In genomic region chr16:75260856-75261589, GRCh38 we compare ENCODE assay signal across 1 cellular context.
A peak's percentile ranks its signal among the peaks of the same experiment; 100 is the strongest.
TF ChIP-seq lines count a peak whose summit lies in the region.

No MANE protein-coding gene starts in this region.

TF ChIP-seq in HepG2, 621 proteins besides CTCF, POLR2A, EP300 and RAD21 (continues in another document):
- TF ChIP-seq FOXP4 (CRISPR knock-in tag; IDR thresholded peaks at IDR 0.05) (no peak), ATRX (CRISPR knock-in tag; IDR thresholded peaks at IDR 0.05; ENCODE audit: borderline replicate concordance) (no peak), ZSCAN29 (CRISPR knock-in tag; conservative IDR thresholded peaks at IDR 0.05) (no peak), EEA1 (CRISPR knock-in tag; IDR thresholded peaks at IDR 0.05; ENCODE audit: borderline replicate concordance) (no peak), POLR2G (IDR thresholded peaks at IDR 0.05; ENCODE audit: low read depth, low read length) (0 out of 2 replicates have a peak, but pooled peaks have one; percentile 23), ASH2L (IDR thresholded peaks at IDR 0.05; ENCODE audit: insufficient read length, low read depth, low read length) (peak; percentile 20), TAF1 (CRISPR knock-in tag; IDR thresholded peaks at IDR 0.05) (0 out of 2 replicates have a peak, but pooled peaks have one; percentile 0), ETV6 (CRISPR knock-in tag; conservative IDR thresholded peaks at IDR 0.05) (no peak), POLR2AphosphoS5 (IDR thresholded peaks at IDR 0.05; ENCODE audit: low read depth, low read length) (no peak), ZNF709 (CRISPR knock-in tag; IDR thresholded peaks at IDR 0.05) (no peak), DNMT3B (CRISPR knock-in tag; conservative IDR thresholded peaks at IDR 0.05) (no peak), ZNF281 (CRISPR knock-in tag; IDR thresholded peaks at IDR 0.05; ENCODE audit: borderline replicate concordance) (0 out of 2 replicates have a peak, but pooled peaks have one; percentile 10), RXRA (CRISPR knock-in tag; IDR thresholded peaks at IDR 0.05) (peak; percentile 90), RNF2 (conservative IDR thresholded peaks at IDR 0.05; ENCODE audit: low read depth) (no peak), RBAK (CRISPR knock-in tag; IDR thresholded peaks at IDR 0.05) (no peak), ZNF782 (CRISPR knock-in tag; IDR thresholded peaks at IDR 0.05; ENCODE audit: borderline replicate concordance) (no peak), CEBPB (IDR thresholded peaks at IDR 0.05; ENCODE audit: borderline replicate concordance, low read depth, low read length) (no peak), RFXANK (CRISPR knock-in tag; IDR thresholded peaks at IDR 0.05) (no peak), TOPORS (CRISPR knock-in tag; IDR thresholded peaks at IDR 0.05) (no peak), ZNF441 (CRISPR knock-in tag; IDR thresholded peaks at IDR 0.05; ENCODE audit: borderline replicate concordance) (no peak), ZNF446 (CRISPR knock-in tag; IDR thresholded peaks at IDR 0.05) (no peak), ZBTB8A (CRISPR knock-in tag; IDR thresholded peaks at IDR 0.05; ENCODE audit: borderline replicate concordance, low read depth) (no peak), ZNF20 (CRISPR knock-in tag; IDR thresholded peaks at IDR 0.05) (no peak), IKZF4 (CRISPR knock-in tag; IDR thresholded peaks at IDR 0.05; ENCODE audit: borderline replicate concordance, low read depth, not compliant biosample characterization) (no peak), RARA (CRISPR knock-in tag; IDR thresholded peaks at IDR 0.05) (peak; percentile 95), BATF2 (CRISPR knock-in tag; IDR thresholded peaks at IDR 0.05) (no peak), ZBTB21 (CRISPR knock-in tag; IDR thresholded peaks at IDR 0.05) (no peak), FOXA3 (CRISPR knock-in tag; IDR thresholded peaks at IDR 0.05) (no peak), GMEB2 (CRISPR knock-in tag; IDR thresholded peaks at IDR 0.05; ENCODE audit: low read depth) (no peak), HNRNPL (IDR thresholded peaks at IDR 0.05; ENCODE audit: low read depth, low read length) (peak; percentile 59; the same call in 1 of the 2 replicates), NCOA2 (CRISPR knock-in tag; IDR thresholded peaks at IDR 0.05) (no peak), HNF4G (IDR thresholded peaks at IDR 0.05; ENCODE audit: borderline replicate concordance, low read depth, low read length) (no peak), HNF4G (CRISPR knock-in tag; IDR thresholded peaks at IDR 0.05; ENCODE audit: borderline replicate concordance, low read depth) (no peak), ZFP1 (CRISPR knock-in tag; IDR thresholded peaks at IDR 0.05) (no peak), ZBTB33 (CRISPR knock-in tag; IDR thresholded peaks at IDR 0.05) (peak; percentile 45)
- TF ChIP-seq, protein P1, sequence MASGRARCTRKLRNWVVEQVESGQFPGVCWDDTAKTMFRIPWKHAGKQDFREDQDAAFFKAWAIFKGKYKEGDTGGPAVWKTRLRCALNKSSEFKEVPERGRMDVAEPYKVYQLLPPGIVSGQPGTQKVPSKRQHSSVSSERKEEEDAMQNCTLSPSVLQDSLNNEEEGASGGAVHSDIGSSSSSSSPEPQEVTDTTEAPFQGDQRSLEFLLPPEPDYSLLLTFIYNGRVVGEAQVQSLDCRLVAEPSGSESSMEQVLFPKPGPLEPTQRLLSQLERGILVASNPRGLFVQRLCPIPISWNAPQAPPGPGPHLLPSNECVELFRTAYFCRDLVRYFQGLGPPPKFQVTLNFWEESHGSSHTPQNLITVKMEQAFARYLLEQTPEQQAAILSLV (CRISPR knock-in tag; IDR thresholded peaks at IDR 0.05; ENCODE audit: borderline replicate concordance), result peak; percentile 26; the same call in 1 of the 2 replicates
- TF ChIP-seq, protein P2, sequence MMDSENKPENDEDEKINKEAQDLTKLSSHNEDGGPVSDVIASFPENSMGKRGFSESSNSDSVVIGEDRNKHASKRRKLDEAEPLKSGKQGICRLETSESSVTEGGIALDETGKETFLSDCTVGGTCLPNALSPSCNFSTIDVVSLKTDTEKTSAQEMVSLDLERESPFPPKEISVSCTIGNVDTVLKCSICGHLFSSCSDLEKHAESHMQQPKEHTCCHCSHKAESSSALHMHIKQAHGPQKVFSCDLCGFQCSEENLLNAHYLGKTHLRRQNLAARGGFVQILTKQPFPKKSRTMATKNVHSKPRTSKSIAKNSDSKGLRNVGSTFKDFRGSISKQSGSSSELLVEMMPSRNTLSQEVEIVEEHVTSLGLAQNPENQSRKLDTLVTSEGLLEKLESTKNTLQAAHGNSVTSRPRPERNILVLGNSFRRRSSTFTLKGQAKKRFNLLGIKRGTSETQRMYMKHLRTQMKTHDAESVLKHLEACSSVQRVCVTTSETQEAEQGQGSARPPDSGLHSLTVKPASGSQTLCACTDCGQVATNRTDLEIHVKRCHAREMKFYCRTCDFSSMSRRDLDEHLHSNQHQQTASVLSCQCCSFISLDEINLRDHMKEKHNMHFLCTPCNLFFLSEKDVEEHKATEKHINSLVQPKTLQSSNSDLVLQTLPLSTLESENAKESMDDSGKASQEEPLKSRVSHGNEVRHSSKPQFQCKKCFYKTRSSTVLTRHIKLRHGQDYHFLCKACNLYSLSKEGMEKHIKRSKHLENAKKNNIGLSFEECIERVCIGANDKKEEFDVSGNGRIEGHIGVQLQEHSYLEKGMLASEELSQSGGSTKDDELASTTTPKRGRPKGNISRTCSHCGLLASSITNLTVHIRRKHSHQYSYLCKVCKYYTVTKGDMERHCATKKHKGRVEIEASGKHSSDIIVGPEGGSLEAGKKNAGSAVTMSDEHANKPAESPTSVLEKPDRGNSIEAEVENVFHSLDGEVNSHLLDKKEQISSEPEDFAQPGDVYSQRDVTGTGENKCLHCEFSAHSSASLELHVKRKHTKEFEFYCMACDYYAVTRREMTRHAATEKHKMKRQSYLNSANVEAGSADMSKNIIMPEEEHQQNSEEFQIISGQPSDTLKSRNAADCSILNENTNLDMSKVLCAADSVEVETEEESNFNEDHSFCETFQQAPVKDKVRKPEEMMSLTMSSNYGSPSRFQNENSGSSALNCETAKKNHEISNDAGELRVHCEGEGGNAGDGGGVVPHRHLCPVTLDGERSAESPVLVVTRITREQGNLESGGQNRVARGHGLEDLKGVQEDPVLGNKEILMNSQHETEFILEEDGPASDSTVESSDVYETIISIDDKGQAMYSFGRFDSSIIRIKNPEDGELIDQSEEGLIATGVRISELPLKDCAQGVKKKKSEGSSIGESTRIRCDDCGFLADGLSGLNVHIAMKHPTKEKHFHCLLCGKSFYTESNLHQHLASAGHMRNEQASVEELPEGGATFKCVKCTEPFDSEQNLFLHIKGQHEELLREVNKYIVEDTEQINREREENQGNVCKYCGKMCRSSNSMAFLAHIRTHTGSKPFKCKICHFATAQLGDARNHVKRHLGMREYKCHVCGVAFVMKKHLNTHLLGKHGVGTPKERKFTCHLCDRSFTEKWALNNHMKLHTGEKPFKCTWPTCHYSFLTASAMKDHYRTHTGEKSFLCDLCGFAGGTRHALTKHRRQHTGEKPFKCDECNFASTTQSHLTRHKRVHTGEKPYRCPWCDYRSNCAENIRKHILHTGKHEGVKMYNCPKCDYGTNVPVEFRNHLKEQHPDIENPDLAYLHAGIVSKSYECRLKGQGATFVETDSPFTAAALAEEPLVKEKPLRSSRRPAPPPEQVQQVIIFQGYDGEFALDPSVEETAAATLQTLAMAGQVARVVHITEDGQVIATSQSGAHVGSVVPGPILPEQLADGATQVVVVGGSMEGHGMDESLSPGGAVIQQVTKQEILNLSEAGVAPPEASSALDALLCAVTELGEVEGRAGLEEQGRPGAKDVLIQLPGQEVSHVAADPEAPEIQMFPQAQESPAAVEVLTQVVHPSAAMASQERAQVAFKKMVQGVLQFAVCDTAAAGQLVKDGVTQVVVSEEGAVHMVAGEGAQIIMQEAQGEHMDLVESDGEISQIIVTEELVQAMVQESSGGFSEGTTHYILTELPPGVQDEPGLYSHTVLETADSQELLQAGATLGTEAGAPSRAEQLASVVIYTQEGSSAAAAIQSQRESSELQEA (CRISPR knock-in tag; IDR thresholded peaks at IDR 0.05; ENCODE audit: not compliant biosample characterization), result no peak
- TF ChIP-seq, protein P3, sequence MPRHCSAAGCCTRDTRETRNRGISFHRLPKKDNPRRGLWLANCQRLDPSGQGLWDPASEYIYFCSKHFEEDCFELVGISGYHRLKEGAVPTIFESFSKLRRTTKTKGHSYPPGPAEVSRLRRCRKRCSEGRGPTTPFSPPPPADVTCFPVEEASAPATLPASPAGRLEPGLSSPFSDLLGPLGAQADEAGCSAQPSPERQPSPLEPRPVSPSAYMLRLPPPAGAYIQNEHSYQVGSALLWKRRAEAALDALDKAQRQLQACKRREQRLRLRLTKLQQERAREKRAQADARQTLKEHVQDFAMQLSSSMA (CRISPR knock-in tag; IDR thresholded peaks at IDR 0.05), result no peak
- TF ChIP-seq, protein P4, sequence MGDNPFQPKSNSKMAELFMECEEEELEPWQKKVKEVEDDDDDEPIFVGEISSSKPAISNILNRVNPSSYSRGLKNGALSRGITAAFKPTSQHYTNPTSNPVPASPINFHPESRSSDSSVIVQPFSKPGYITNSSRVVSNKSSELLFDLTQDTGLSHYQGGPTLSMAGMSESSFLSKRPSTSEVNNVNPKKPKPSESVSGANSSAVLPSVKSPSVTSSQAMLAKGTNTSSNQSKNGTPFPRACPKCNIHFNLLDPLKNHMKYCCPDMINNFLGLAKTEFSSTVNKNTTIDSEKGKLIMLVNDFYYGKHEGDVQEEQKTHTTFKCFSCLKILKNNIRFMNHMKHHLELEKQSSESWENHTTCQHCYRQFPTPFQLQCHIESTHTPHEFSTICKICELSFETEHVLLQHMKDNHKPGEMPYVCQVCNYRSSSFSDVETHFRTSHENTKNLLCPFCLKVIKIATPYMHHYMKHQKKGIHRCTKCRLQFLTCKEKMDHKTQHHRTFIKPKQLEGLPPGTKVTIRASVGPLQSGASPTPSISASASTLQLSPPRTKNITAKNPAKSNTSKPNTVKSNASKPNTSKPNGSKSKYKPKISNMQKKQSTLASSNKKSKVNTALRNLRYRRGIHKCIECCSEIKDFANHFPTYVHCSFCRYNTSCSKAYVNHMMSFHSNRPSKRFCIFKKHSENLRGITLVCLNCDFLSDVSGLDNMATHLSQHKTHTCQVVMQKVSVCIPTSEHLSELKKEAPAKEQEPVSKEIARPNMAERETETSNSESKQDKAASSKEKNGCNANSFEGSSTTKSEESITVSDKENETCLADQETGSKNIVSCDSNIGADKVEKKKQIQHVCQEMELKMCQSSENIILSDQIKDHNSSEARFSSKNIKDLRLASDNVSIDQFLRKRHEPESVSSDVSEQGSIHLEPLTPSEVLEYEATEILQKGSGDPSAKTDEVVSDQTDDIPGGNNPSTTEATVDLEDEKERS (CRISPR knock-in tag; IDR thresholded peaks at IDR 0.05), result no peak
